ENCODE assay signal across 20 cellular contexts in the genomic region with DNA sequence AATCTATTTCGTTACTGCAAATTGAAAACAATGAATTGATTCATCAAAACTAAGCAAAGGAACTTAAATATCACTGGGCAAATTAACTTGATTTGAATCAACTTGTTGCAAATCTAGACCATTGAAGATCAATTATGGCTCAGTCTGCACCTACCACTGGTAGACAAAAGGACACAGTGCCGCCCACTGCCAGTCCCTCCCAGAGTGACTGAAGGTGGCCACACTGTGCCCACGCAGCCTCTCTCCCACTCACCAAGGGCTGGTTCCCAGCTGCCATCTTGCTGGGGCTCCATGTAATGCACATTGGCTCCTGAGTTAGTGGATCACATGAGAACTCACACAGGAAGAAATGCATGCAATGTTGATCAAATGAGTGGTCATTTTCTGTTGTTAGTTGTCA.
"Had no signal": no experiment of that assay in that cellular context is flagged by ENCODE, and none has a peak within 500 bp of the region (broad histone marks: within the 10 kb centered on the region; RNA-seq: fewer than 3 reads in every experiment).

No MANE protein-coding gene starts in this region.

- H3K27ac ChIP-seq: dorsolateral prefrontal cortex, neural progenitor cell, parathyroid adenoma, right lobe of liver, suprapubic skin, thyroid gland had no signal

- H3K4me3 Mint-ChIP-seq: naive thymus-derived CD4-positive, alpha-beta T cell; nephron; neural progenitor cell; stimulated activated naive B cell treated with anti-CD40 and anti-IgM and Interleukin-4, amounts not matched to agents 10 μg/mL and 1 μg/mL and 100 μg/mL, for 72 hours; stimulated activated naive CD8-positive, alpha-beta T cell treated with anti-CD3 and anti-CD28 coated beads, Interleukin-15, amount 100 ng/mL, for 72 hours had no signal

- H3K79me2 ChIP-seq: parathyroid adenoma had no signal

- H3K4me1 ChIP-seq: parathyroid adenoma, right lobe of liver, thyroid gland had no signal

- H3K27ac Mint-ChIP-seq: nephron; neural progenitor cell; progenitor cell of endocrine pancreas; stimulated activated naive B cell treated with anti-CD40 and anti-IgM and Interleukin-4, amounts not matched to agents 10 μg/mL and 1 μg/mL and 100 μg/mL, for 72 hours had no signal

- ATAC-seq: left lobe of liver; naive thymus-derived CD4-positive, alpha-beta T cell; right lobe of liver; stimulated activated naive B cell treated with anti-CD40 and anti-IgM and Interleukin-4, amounts not matched to agents 10 μg/mL and 1 μg/mL and 100 μg/mL, for 72 hours; stimulated activated naive CD8-positive, alpha-beta T cell treated with anti-CD3 and anti-CD28 coated beads, Interleukin-15, amount 100 ng/mL, for 72 hours had no signal

- H3K27me3 ChIP-seq: dorsolateral prefrontal cortex, neural progenitor cell, right lobe of liver, suprapubic skin, thyroid gland had no signal

- H3K27me3 Mint-ChIP-seq: naive thymus-derived CD4-positive, alpha-beta T cell; stimulated activated naive CD8-positive, alpha-beta T cell treated with anti-CD3 and anti-CD28 coated beads, Interleukin-15, amount 100 ng/mL, for 72 hours had no signal

- H3K9me3 ChIP-seq: right lobe of liver, suprapubic skin, thyroid gland had no signal

- DNase-seq: dorsolateral prefrontal cortex; effector CD4-positive, alpha-beta T cell; kidney; mesendoderm; midbrain; naive thymus-derived CD4-positive, alpha-beta T cell; right lobe of liver; small intestine; stimulated activated CD4-positive, alpha-beta T cell treated with anti-CD3 and anti-CD28 coated beads, Interleukin-15, amount 100 ng/mL, for 24 hours; stimulated activated CD4-positive, alpha-beta T cell treated with anti-CD3 and anti-CD28 coated beads, Interleukin-2, amount 100 ng/mL, for 48 hours; stimulated activated naive B cell treated with anti-CD40 and anti-IgM and Interleukin-4, amounts not matched to agents 10 μg/mL and 1 μg/mL and 100 μg/mL, for 72 hours; stimulated activated naive CD8-positive, alpha-beta T cell treated with anti-CD3 and anti-CD28 coated beads, Interleukin-15, amount 100 ng/mL, for 72 hours; thyroid gland; trophoblast cell had no signal

- H3K36me3 ChIP-seq: neural progenitor cell, right lobe of liver, suprapubic skin, thyroid gland had no signal

- H2AFZ ChIP-seq: neural progenitor cell, parathyroid adenoma had no signal

- H3K36me3 Mint-ChIP-seq: neural progenitor cell; stimulated activated naive B cell treated with anti-CD40 and anti-IgM and Interleukin-4, amounts not matched to agents 10 μg/mL and 1 μg/mL and 100 μg/mL, for 72 hours had no signal

- H3K4me2 ChIP-seq: neural progenitor cell had no signal

- H3K9ac ChIP-seq: neural progenitor cell, parathyroid adenoma had no signal

- H3K9me3 Mint-ChIP-seq: nephron; neural progenitor cell; stimulated activated naive B cell treated with anti-CD40 and anti-IgM and Interleukin-4, amounts not matched to agents 10 μg/mL and 1 μg/mL and 100 μg/mL, for 72 hours; stimulated activated naive CD8-positive, alpha-beta T cell treated with anti-CD3 and anti-CD28 coated beads, Interleukin-15, amount 100 ng/mL, for 72 hours had no signal

- H3K4me3 ChIP-seq: dorsolateral prefrontal cortex, neural progenitor cell, right lobe of liver, suprapubic skin, thyroid gland had no signal
